Comparison of ENCODE assay signal across 8 cellular contexts in genomic region chr4:38866973-38867477, GRCh38. TPM values are rescaled to one million over a fixed set of nuclear protein-coding genes. Genes with fewer than 3 reads are reported as not detected.
A peak's percentile ranks its signal among the peaks of the same experiment; 100 is the strongest.
DNase-seq lines count a peak whose midpoint lies in the region; ATAC-seq, FAIRE-seq and TF ChIP-seq lines count a peak whose summit lies in the region.

No MANE protein-coding gene starts in this region.

- H3K4me3 ChIP-seq in ovary: peak overlapping the region; percentile 91

- H3K4me1 ChIP-seq in ovary (ENCODE audit: insufficient read depth): peaks cover 6% of the 10 kb centered on the region

- peak; percentile 79 for FAIRE-seq in GM12892 (lab: Jason Lieb, UNC)

- peaks cover 9 to 14% (median 14%) of the 10 kb centered on the region in 3 donors for H3K4me1 Mint-ChIP-seq in IgD-negative memory B cell
- H3K4me1 Mint-ChIP-seq in effector memory CD8-positive, alpha-beta T cell (ENCODE audit: low read depth in 2 of 2): peaks cover 0 to 2% of the 10 kb centered on the region in 2 donors

- ATAC-seq in effector memory CD8-positive, alpha-beta T cell (replicated peaks): no peak

- H3K27me3 ChIP-seq in ovary: no peaks in the 10 kb centered on the region

- peaks cover 3% of the 10 kb centered on the region for H3K27me3 Mint-ChIP-seq in IgD-negative memory B cell
- H3K27me3 Mint-ChIP-seq in effector memory CD8-positive, alpha-beta T cell: peaks cover 36 to 61% of the 10 kb centered on the region in 2 donors

- no peaks in the 10 kb centered on the region for H3K36me3 ChIP-seq in ovary

- TF ChIP-seq POLR2A in GM12892 (IDR thresholded peaks at IDR 0.05; ENCODE audit: low read depth, low read length) (no peak), ovary (IDR thresholded peaks at IDR 0.05) (no peak)

- no peaks in the 10 kb centered on the region for H3K9me3 ChIP-seq in ovary

- DNase-seq in GM12892 (ENCODE audit: insufficient read length) (no peak), ovary (no peak), amniotic stem cell (lab: John Stamatoyannopoulos, UW) (no peak), NCI-H1048 (lab: John Stamatoyannopoulos, UW) (no peak), NCI-H345 (lab: John Stamatoyannopoulos, UW) (no peak)
- DNase-seq in effector memory CD8-positive, alpha-beta T cell: no peak
- no peak for DNase-seq in stimulated activated CD4-positive, alpha-beta T cell treated with anti-CD3 and anti-CD28 coated beads, Interleukin-4, amount 100 ng/mL, for 4 hours

- no peaks in the 10 kb centered on the region for H3K9me3 Mint-ChIP-seq in IgD-negative memory B cell
- no peaks in the 10 kb centered on the region for H3K9me3 Mint-ChIP-seq in effector memory CD8-positive, alpha-beta T cell

- no peak for TF ChIP-seq CTCF in ovary (IDR thresholded peaks at IDR 0.05)

- peak overlapping the region; percentile 87 to 95 for H3K27ac ChIP-seq in ovary

- no peaks in the 10 kb centered on the region for H3K36me3 Mint-ChIP-seq in IgD-negative memory B cell
- no peaks in the 10 kb centered on the region for H3K36me3 Mint-ChIP-seq in effector memory CD8-positive, alpha-beta T cell (ENCODE audit: insufficient read depth)

- H3K27ac Mint-ChIP-seq in IgD-negative memory B cell: no peak overlapping the region
- H3K27ac Mint-ChIP-seq in effector memory CD8-positive, alpha-beta T cell: no peak overlapping the region

- intact Hi-C loops in ovary (cut with DNase I): loop anchor here in 1 of 4 donors (10.0 kb wide), 1 partner anchor 802 kb away; no protein-coding TSS in a partner anchor

- WGBS in ovary, 3 donors: 33 to 45% (median 34%) methylated on average over 11 of the region's 11 CpGs

- no peak for TF ChIP-seq EP300 in ovary (IDR thresholded peaks at IDR 0.05)

- peak overlapping the region; percentile 83 to 91 (median 86) for H3K4me3 Mint-ChIP-seq in IgD-negative memory B cell
- H3K4me3 Mint-ChIP-seq in effector memory CD8-positive, alpha-beta T cell: peak overlapping the region; percentile 27 to 51

RNA-seq across cellular contexts. Expression of gene FAM114A1, which starts 0.6 kb away (rescaled TPM):
- 3.9 TPM for polyA plus RNA-seq in GM12892 (2012; ENCODE audit: missing spikeins)
- polyA plus RNA-seq in IgD-negative memory B cell (0.79 TPM), ovary (10 to 100 TPM; 32.8 to 93.8 TPM)
- total RNA-seq in ovary: 10 to 100 TPM; 70.3 to 99.7 (median 79.3) TPM

RNA-seq across cellular contexts. Expression of gene TLR6, which starts 10.4 kb away (rescaled TPM):
- 15.0 TPM for polyA plus RNA-seq in GM12892 (2012; ENCODE audit: missing spikeins)
- polyA plus RNA-seq in IgD-negative memory B cell: 13.6 TPM
- total RNA-seq in ovary: 1 to 10 TPM; 1.9 to 5.0 (median 3.2) TPM
- polyA plus RNA-seq in ovary: 1 to 10 TPM in 1 of 2 donors, under 1 TPM in 1; 0.52 to 2.5 TPM

Comparison
In these comparisons a context has a peak if more than half of its experiments do, and no peak if none do; other contexts are left out.
1. RNA of gene FAM114A1, which starts 0.6 kb away (polyA plus RNA-seq): 32.8 to 93.8 TPM in ovary; 0.79 TPM in IgD-negative memory B cell (single experiment); every median in the first group is over 10 times any median in the second.